20 cellular contexts compared by ENCODE assay signal in genomic region chr12:116552750-116553383, GRCh38. TPM values are rescaled to one million over a fixed set of nuclear protein-coding genes. Genes with fewer than 3 reads are reported as not detected.
A peak's percentile ranks its signal among the peaks of the same experiment; 100 is the strongest.
DNase-seq lines count a peak whose midpoint lies in the region; ATAC-seq, FAIRE-seq and TF ChIP-seq lines count a peak whose summit lies in the region.
"Had no signal": no experiment of that assay in that cellular context is flagged by ENCODE, and none has a peak within 500 bp of the region (broad histone marks: within the 10 kb centered on the region; RNA-seq: fewer than 3 reads in every experiment).

No MANE protein-coding gene starts in this region.

- WGBS in neuronal stem cell (ENCODE audit: extremely low coverage in 2 of 2, insufficient read length in 2 of 2, insufficient replicate concordance in 1 of 2), 2 donors: no CpG with 5 or more reads among the region's 19 CpGs

- H3K79me2 ChIP-seq in astrocyte (ENCODE audit: insufficient read depth, low read length): no peaks in the 10 kb centered on the region

- no peak overlapping the region for H4K91ac ChIP-seq in neuronal stem cell (ENCODE audit: low read depth, low read length, poor library complexity)

- H3K9me3 ChIP-seq in astrocyte (ENCODE audit: insufficient read depth, low read depth, low read length) (no peaks in the 10 kb centered on the region), neuronal stem cell (replicated peaks in 1 of 2; ENCODE audit: control insufficient read depth in 2 of 2, insufficient read depth in 1 of 2, low read depth in 1 of 2, low read length in 2 of 2) (no peaks in the 10 kb centered on the region)

- H3K4me3 Mint-ChIP-seq in natural killer cell treated with Interleukin-12 subunit alpha and Interleukin-12 subunit beta and Interleukin-15 and Interleukin-18, amount 100 ng/mL, for 72 hours: no peak overlapping the region
- H3K4me3 Mint-ChIP-seq in natural killer cell: no peak overlapping the region
- no peak overlapping the region for H3K4me3 Mint-ChIP-seq in astrocyte (ENCODE audit: unreplicated experiment)
- H3K4me3 Mint-ChIP-seq: CD4-positive, alpha-beta T cell had no signal

- H3K27ac ChIP-seq in astrocyte (ENCODE audit: low read depth, low read length): no peak overlapping the region
- H3K27ac ChIP-seq in neuronal stem cell (replicated peaks; ENCODE audit: low read length): no peak overlapping the region

- H2AFZ ChIP-seq in astrocyte (ENCODE audit: low read depth, low read length) (peak overlapping the region; percentile 43), neuronal stem cell (ENCODE audit: low read length) (no peak overlapping the region)

- H3K23ac ChIP-seq in neuronal stem cell (ENCODE audit: low read depth, low read length, poor library complexity): no peak overlapping the region

- H3K36me3 Mint-ChIP-seq in natural killer cell treated with Interleukin-12 subunit alpha and Interleukin-12 subunit beta and Interleukin-15 and Interleukin-18, amount 100 ng/mL, for 72 hours: peaks cover 5% of the 10 kb centered on the region
- no peaks in the 10 kb centered on the region for H3K36me3 Mint-ChIP-seq in natural killer cell
- no peaks in the 10 kb centered on the region for H3K36me3 Mint-ChIP-seq in astrocyte (ENCODE audit: low read depth, unreplicated experiment)

- H2BK12ac ChIP-seq in neuronal stem cell (ENCODE audit: low read length): no peak overlapping the region

- no peak overlapping the region for H3K4ac ChIP-seq in neuronal stem cell (ENCODE audit: low read length)

- H2BK15ac ChIP-seq in neuronal stem cell (ENCODE audit: low read length): no peak overlapping the region

- intact Hi-C loops in natural killer cell (cut with micrococcal nuclease): no loop called here

- peak overlapping the region; percentile 41 for H3K18ac ChIP-seq in neuronal stem cell (ENCODE audit: low read length)

- no peak overlapping the region for H4K8ac ChIP-seq in neuronal stem cell (ENCODE audit: low read depth, low read length)

- H3K36me3 ChIP-seq in astrocyte (ENCODE audit: insufficient read depth, low read length) (no peaks in the 10 kb centered on the region), neuronal stem cell (replicated peaks in 1 of 2; ENCODE audit: control insufficient read depth in 2 of 2, insufficient read depth in 2 of 2, low read length in 2 of 2) (no peaks in the 10 kb centered on the region)

- no peaks in the 10 kb centered on the region for H3K27me3 ChIP-seq in astrocyte (ENCODE audit: insufficient read depth, low read length)
- peaks cover 0 to 2% (median 0%) of the 10 kb centered on the region in 3 experiments for H3K27me3 ChIP-seq in neuronal stem cell (ENCODE audit: control insufficient read depth in 3 of 3, insufficient read depth in 3 of 3, low read depth in 1 of 3, low read length in 3 of 3)

- H3K4me1 Mint-ChIP-seq in natural killer cell treated with Interleukin-12 subunit alpha and Interleukin-12 subunit beta and Interleukin-15 and Interleukin-18, amount 100 ng/mL, for 72 hours (ENCODE audit: low read depth in 2 of 2): peaks cover 3 to 4% of the 10 kb centered on the region in 2 donors
- H3K4me1 Mint-ChIP-seq in natural killer cell (peaks cover 3 to 4% of the 10 kb centered on the region in 2 donors), astrocyte (ENCODE audit: low read depth, unreplicated experiment) (peaks cover 17% of the 10 kb centered on the region)

- no peaks in the 10 kb centered on the region for H3K9me3 Mint-ChIP-seq in natural killer cell treated with Interleukin-12 subunit alpha and Interleukin-12 subunit beta and Interleukin-15 and Interleukin-18, amount 100 ng/mL, for 72 hours
- H3K9me3 Mint-ChIP-seq in natural killer cell (no peaks in the 10 kb centered on the region), astrocyte (ENCODE audit: unreplicated experiment) (no peaks in the 10 kb centered on the region)
- H3K9me3 Mint-ChIP-seq: CD4-positive, alpha-beta T cell had no signal

- no peaks in the 10 kb centered on the region for H4K20me1 ChIP-seq in astrocyte (ENCODE audit: insufficient read depth, low read length)

- TF ChIP-seq CTCF in natural killer cell (IDR thresholded peaks at IDR 0.05) (no peak), astrocyte (IDR thresholded peaks at IDR 0.05; ENCODE audit: insufficient read depth, low read depth, low read length) (no peak)

- H3K14ac ChIP-seq in neuronal stem cell (ENCODE audit: low read length): no peak overlapping the region

- peaks cover 7 to 17% of the 10 kb centered on the region in 2 donors for H3K27me3 Mint-ChIP-seq in natural killer cell treated with Interleukin-12 subunit alpha and Interleukin-12 subunit beta and Interleukin-15 and Interleukin-18, amount 100 ng/mL, for 72 hours
- H3K27me3 Mint-ChIP-seq in natural killer cell (ENCODE audit: low read depth in 2 of 2) (peaks cover 19 to 21% of the 10 kb centered on the region in 2 donors), astrocyte (ENCODE audit: low read depth, unreplicated experiment) (peaks cover 12% of the 10 kb centered on the region)
- H3K27me3 Mint-ChIP-seq: CD4-positive, alpha-beta T cell had no signal

- no peak for FAIRE-seq in astrocyte (lab: Jason Lieb, UNC)
- FAIRE-seq: G401.6, GM12891, HTR-8/SVneo had no signal

- no peak overlapping the region for H3K4me3 ChIP-seq in astrocyte (ENCODE audit: insufficient read depth, low read depth, low read length)
- H3K4me3 ChIP-seq in neuronal stem cell (ENCODE audit: low read length in 2 of 2): no peak overlapping the region

- no peaks in the 10 kb centered on the region for H3K79me1 ChIP-seq in neuronal stem cell (ENCODE audit: low read depth, low read length)

- H2BK120ac ChIP-seq in neuronal stem cell (ENCODE audit: low read depth, low read length): no peak overlapping the region

- peaks cover 24% of the 10 kb centered on the region for H3K4me1 ChIP-seq in astrocyte (ENCODE audit: insufficient read depth, low read length)
- H3K4me1 ChIP-seq in neuronal stem cell (ENCODE audit: control insufficient read depth in 2 of 2, insufficient read depth in 1 of 2, low read depth in 1 of 2, low read length in 2 of 2): peaks cover 0 to 2% of the 10 kb centered on the region in 2 donors

- peak overlapping the region; percentile 50 for H3K4me2 ChIP-seq in astrocyte (ENCODE audit: low read length)
- H3K4me2 ChIP-seq in neuronal stem cell (ENCODE audit: insufficient read depth, low read length, poor library complexity, severe bottlenecking): no peak overlapping the region

- H3K9ac ChIP-seq in astrocyte (ENCODE audit: low read length): peak overlapping the region; percentile 39
- no peak overlapping the region for H3K9ac ChIP-seq in neuronal stem cell (ENCODE audit: low read depth, low read length, poor library complexity)

- peak; percentile 25 for DNase-seq in natural killer cell treated with Interleukin-12 subunit alpha and Interleukin-12 subunit beta and Interleukin-15 and Interleukin-18, amount 100 ng/mL, for 72 hours (ENCODE audit: low spot score)
- no peak for DNase-seq in natural killer cell
- no peak for DNase-seq in astrocyte (ENCODE audit: low read depth)
- DNase-seq in neuronal stem cell (ENCODE audit: low spot score): no peak
- no peak for DNase-seq in NCI-H774 (lab: John Stamatoyannopoulos, UW)
- no peak for DNase-seq in ureter (ENCODE audit: low spot score)
- no peak for DNase-seq in H4 (ENCODE audit: low spot score)
- DNase-seq: CD4-positive, alpha-beta T cell; DMS79 treated with DMSO at 0.1 percent for 48 hours; GOT3; NCI-H1048; NCI-H146; NCI-H2227 treated with DMSO at 0.1 percent for 48 hours; NCI-H524 treated with DMSO at 0.1 percent for 48 hours; PC-3 had no signal

- ATAC-seq in natural killer cell treated with Interleukin-12 subunit alpha and Interleukin-12 subunit beta and Interleukin-15 and Interleukin-18, amount 100 ng/mL, for 72 hours: no peak
- no peak for ATAC-seq in natural killer cell
- ATAC-seq in GM21360 (IDR thresholded peaks at IDR 0.05; ENCODE audit: unreplicated experiment): no peak
- ATAC-seq: PC-3, SK-N-SH treated with all-trans-retinoic acid at 6 μM for 48 hours had no signal

- no peak overlapping the region for H2AK5ac ChIP-seq in neuronal stem cell (ENCODE audit: low read depth, low read length)

- H2BK5ac ChIP-seq in neuronal stem cell (ENCODE audit: low read length): no peak overlapping the region

- H3K27ac Mint-ChIP-seq in natural killer cell treated with Interleukin-12 subunit alpha and Interleukin-12 subunit beta and Interleukin-15 and Interleukin-18, amount 100 ng/mL, for 72 hours: no peak overlapping the region
- H3K27ac Mint-ChIP-seq in natural killer cell (no peak overlapping the region), astrocyte (ENCODE audit: unreplicated experiment) (no peak overlapping the region)
- H3K27ac Mint-ChIP-seq: CD4-positive, alpha-beta T cell had no signal

RNA-seq across cellular contexts. Expression of gene MAP1LC3B2, which starts 6.3 kb away (rescaled TPM):
- total RNA-seq in natural killer cell treated with Interleukin-12 subunit alpha and Interleukin-12 subunit beta and Interleukin-15 and Interleukin-18, amount 100 ng/mL, for 72 hours: 1 to 10 TPM; 1.2 to 2.8 TPM
- 1 to 10 TPM; 1.5 to 3.7 (median 3.3) TPM for total RNA-seq in natural killer cell
- 5.2 and 5.8 TPM in 2 replicates for total RNA-seq in astrocyte
- 1.5 TPM for polyA plus RNA-seq in neuronal stem cell (2013, experiment 1 of 2)
- polyA plus RNA-seq in neuronal stem cell (2013, experiment 2 of 2): 1.5 TPM
- not detected for total RNA-seq in ureter
- total RNA-seq in H4 (2014; rRNA removed; shearing (Covaris generic)): 0.41 and 1.6 TPM in 2 replicates
- total RNA-seq: PC-3 had no signal
